In genomic region chr10:31070691-31071090, GRCh38 we compare ENCODE assay signal across 1 cellular context.
TF ChIP-seq lines count a peak whose summit lies in the region.

No MANE protein-coding gene starts in this region.

TF ChIP-seq in HCT116, 20 proteins besides CTCF, POLR2A, EP300 and RAD21 (continued from another document):
- no peak for TF ChIP-seq SIN3A (IDR thresholded peaks at IDR 0.05; ENCODE audit: low read depth)
